ENCODE assay signal across 8 cellular contexts in genomic region chrX:154056739-154057367, GRCh38. TPM values are rescaled to one million over a fixed set of nuclear protein-coding genes. Genes with fewer than 3 reads are reported as not detected.
DNase-seq lines count a peak whose midpoint lies in the region; ATAC-seq, FAIRE-seq and TF ChIP-seq lines count a peak whose summit lies in the region.

No MANE protein-coding gene starts in this region.

- H3K4me3 ChIP-seq in BLaER1 treated with 17β-estradiol and CSF1 and Interleukin-3, amounts not matched to agents 10 nM and 100 nM = no peak overlapping the region
- no peak overlapping the region for H3K4me3 ChIP-seq in kidney (ENCODE audit: low read length in 2 of 2)

- H3K27me3 ChIP-seq in BLaER1 treated with 17β-estradiol and CSF1 and Interleukin-3, amounts not matched to agents 10 nM and 100 nM = peaks cover 94 to 100% (median 98%) of the 10 kb centered on the region in 11 experiments

- H3K4me1 ChIP-seq in BLaER1 treated with 17β-estradiol and CSF1 and Interleukin-3, amounts not matched to agents 10 nM and 100 nM = peaks cover 34 to 60% (median 40%) of the 10 kb centered on the region in 10 experiments
- H3K4me1 ChIP-seq in kidney (ENCODE audit: control insufficient read depth in 1 of 2, insufficient read depth in 1 of 2, low read depth in 1 of 2, low read length in 2 of 2) = peaks cover 12 to 14% of the 10 kb centered on the region in 2 donors

- peaks cover 61% of the 10 kb centered on the region for H3K4me1 Mint-ChIP-seq in activated CD4-positive, alpha-beta memory T cell treated with anti-CD3 and anti-CD28 coated beads for 36 hours (ENCODE audit: low read depth)

- TF ChIP-seq CTCF in kidney (IDR thresholded peaks at IDR 0.05; ENCODE audit: borderline replicate concordance, extremely low read depth, insufficient read depth) = no peak

- no peak for ATAC-seq in GM21528 (IDR thresholded peaks at IDR 0.05; ENCODE audit: low FRiP score, unreplicated experiment)
- ATAC-seq in GM18858 (IDR thresholded peaks at IDR 0.05; ENCODE audit: unreplicated experiment) = no peak
- no peak for ATAC-seq in HG03520 (IDR thresholded peaks at IDR 0.05; ENCODE audit: unreplicated experiment)
- ATAC-seq in GM19463 (IDR thresholded peaks at IDR 0.05; ENCODE audit: unreplicated experiment) = no peak

- POLR2A ChIA-PET in activated CD4-positive, alpha-beta memory T cell treated with anti-CD3 and anti-CD28 coated beads for 36 hours (lab: Charles Lee) = interaction anchor here (1.0 kb wide), 1 partner anchor 15 kb away, joined by 3 read pairs; no protein-coding TSS in a partner anchor

- no peaks in the 10 kb centered on the region for H3K9me3 Mint-ChIP-seq in activated CD4-positive, alpha-beta memory T cell treated with anti-CD3 and anti-CD28 coated beads for 36 hours

- H3K36me3 ChIP-seq in BLaER1 treated with 17β-estradiol and CSF1 and Interleukin-3, amounts not matched to agents 10 nM and 100 nM = peaks cover 3 to 35% (median 9%) of the 10 kb centered on the region in 11 experiments; a peak in 16 of 22 replicates
- H3K36me3 ChIP-seq in kidney (ENCODE audit: control insufficient read depth in 1 of 2, insufficient read depth in 2 of 2, low read length in 2 of 2) = peaks cover 0 to 2% of the 10 kb centered on the region in 2 donors

- DNase-seq in HuH-7 (ENCODE audit: low spot score) (peak; percentile 57), kidney (peak; percentile 78)
- no peak for DNase-seq in activated CD4-positive, alpha-beta memory T cell treated with anti-CD3 and anti-CD28 coated beads for 36 hours

- peaks cover 66 to 97% (median 84%) of the 10 kb centered on the region in 11 experiments for H4K20me1 ChIP-seq in BLaER1 treated with 17β-estradiol and CSF1 and Interleukin-3, amounts not matched to agents 10 nM and 100 nM

- H3K9me3 ChIP-seq in BLaER1 treated with 17β-estradiol and CSF1 and Interleukin-3, amounts not matched to agents 10 nM and 100 nM (replicated peaks in 1 of 11) = no peaks in the 10 kb centered on the region
- H3K9me3 ChIP-seq in kidney (ENCODE audit: control insufficient read depth in 1 of 2, low read length in 2 of 2) = no peaks in the 10 kb centered on the region

- peak overlapping the region in 6 of 11 experiments; percentile 0 to 54 (median 48); a peak in 7 of 22 replicates for H3K27ac ChIP-seq in BLaER1 treated with 17β-estradiol and CSF1 and Interleukin-3, amounts not matched to agents 10 nM and 100 nM
- H3K27ac ChIP-seq in kidney (ENCODE audit: low read depth in 2 of 2, low read length in 2 of 2) = no peak overlapping the region

- CTCF ChIA-PET in activated CD4-positive, alpha-beta memory T cell treated with anti-CD3 and anti-CD28 coated beads for 36 hours (lab: Charles Lee) = interaction anchor here (1.6 to 2.4 kb wide), 2 partner anchors 36 to 43 kb away, joined by 4 to 8 read pairs; no protein-coding TSS in a partner anchor

- peak overlapping the region; percentile 76 for H3K27ac Mint-ChIP-seq in activated CD4-positive, alpha-beta memory T cell treated with anti-CD3 and anti-CD28 coated beads for 36 hours

- H3K4me3 Mint-ChIP-seq in activated CD4-positive, alpha-beta memory T cell treated with anti-CD3 and anti-CD28 coated beads for 36 hours = peak overlapping the region; percentile 13

- peaks cover 20% of the 10 kb centered on the region for H3K36me3 Mint-ChIP-seq in activated CD4-positive, alpha-beta memory T cell treated with anti-CD3 and anti-CD28 coated beads for 36 hours

- H3K27me3 Mint-ChIP-seq in activated CD4-positive, alpha-beta memory T cell treated with anti-CD3 and anti-CD28 coated beads for 36 hours = no peaks in the 10 kb centered on the region

- peak overlapping the region in 7 of 11 experiments; percentile 5 to 62 (median 37); a peak in 10 of 22 replicates for H3K4me2 ChIP-seq in BLaER1 treated with 17β-estradiol and CSF1 and Interleukin-3, amounts not matched to agents 10 nM and 100 nM

- FAIRE-seq in kidney (lab: Jason Lieb, UNC) = no peak

- intact Hi-C loops in activated CD4-positive, alpha-beta memory T cell treated with anti-CD3 and anti-CD28 coated beads for 36 hours (cut with micrococcal nuclease) = loop anchor here (5.0 kb wide), 1 partner anchor 40 kb away; the partner anchor contains the start of gene MECP2
- intact Hi-C loops in kidney (cut with DNase I) = no loop called here

- H3K9ac ChIP-seq in BLaER1 treated with 17β-estradiol and CSF1 and Interleukin-3, amounts not matched to agents 10 nM and 100 nM = peak overlapping the region in 1 of 11 experiments; percentile 25; a peak in 2 of 22 replicates
- H3K9ac ChIP-seq in kidney (ENCODE audit: low read length in 2 of 2) = no peak overlapping the region

RNA-seq across cellular contexts. Expression of gene IRAK1, which starts 37.2 kb away (rescaled TPM):
- total RNA-seq in activated CD4-positive, alpha-beta memory T cell treated with anti-CD3 and anti-CD28 coated beads for 36 hours = 100 to 1,000 TPM in 1 of 2 experiments, 10 to 100 TPM in 1; 99.6 to 106 TPM
- total RNA-seq in kidney = 85.3 TPM
- polyA plus RNA-seq in kidney (ENCODE audit: insufficient read depth, low read depth, low replicate concordance) = 46.6 TPM

RNA-seq across cellular contexts. Expression of gene MECP2, which starts 40.7 kb away (rescaled TPM):
- 10 to 100 TPM; 50.8 to 51.0 TPM for total RNA-seq in activated CD4-positive, alpha-beta memory T cell treated with anti-CD3 and anti-CD28 coated beads for 36 hours
- 74.7 TPM for total RNA-seq in kidney
- 14.0 TPM for polyA plus RNA-seq in kidney (ENCODE audit: insufficient read depth, low read depth, low replicate concordance)

Comparison
In these comparisons a context has a peak if more than half of its experiments do, and no peak if none do; other contexts are left out.
1. H3K27ac ChIP-seq: peak in BLaER1 treated with 17β-estradiol and CSF1 and Interleukin-3, amounts not matched to agents 10 nM and 100 nM (6 of 11); none in kidney (0 of 2).